ENCODE assay signal across 8 cellular contexts in genomic region chr7:82270909-82271308, GRCh38.
"Had no signal": no experiment of that assay in that cellular context is flagged by ENCODE, and none has a peak within 500 bp of the region (broad histone marks: within the 10 kb centered on the region; RNA-seq: fewer than 3 reads in every experiment).

No MANE protein-coding gene starts in this region.

- H3K27ac ChIP-seq: GM23248 had no signal

- H3K9me3 ChIP-seq: HAP-1 had no signal

- H3K36me3 ChIP-seq: HAP-1 had no signal

- FAIRE-seq: HTR-8/SVneo had no signal

- H3K4me3 ChIP-seq: GM23248, HAP-1 had no signal

- DNase-seq: GM23248, GOT3, H7, HFFc6, IMR-90 had no signal

- H3K9ac ChIP-seq: GM23248 had no signal

- H2AFZ ChIP-seq: GM23248 had no signal

- ATAC-seq: HCT116 had no signal
